Comparison of ENCODE assay signal across 21 cellular contexts in the genomic region with DNA sequence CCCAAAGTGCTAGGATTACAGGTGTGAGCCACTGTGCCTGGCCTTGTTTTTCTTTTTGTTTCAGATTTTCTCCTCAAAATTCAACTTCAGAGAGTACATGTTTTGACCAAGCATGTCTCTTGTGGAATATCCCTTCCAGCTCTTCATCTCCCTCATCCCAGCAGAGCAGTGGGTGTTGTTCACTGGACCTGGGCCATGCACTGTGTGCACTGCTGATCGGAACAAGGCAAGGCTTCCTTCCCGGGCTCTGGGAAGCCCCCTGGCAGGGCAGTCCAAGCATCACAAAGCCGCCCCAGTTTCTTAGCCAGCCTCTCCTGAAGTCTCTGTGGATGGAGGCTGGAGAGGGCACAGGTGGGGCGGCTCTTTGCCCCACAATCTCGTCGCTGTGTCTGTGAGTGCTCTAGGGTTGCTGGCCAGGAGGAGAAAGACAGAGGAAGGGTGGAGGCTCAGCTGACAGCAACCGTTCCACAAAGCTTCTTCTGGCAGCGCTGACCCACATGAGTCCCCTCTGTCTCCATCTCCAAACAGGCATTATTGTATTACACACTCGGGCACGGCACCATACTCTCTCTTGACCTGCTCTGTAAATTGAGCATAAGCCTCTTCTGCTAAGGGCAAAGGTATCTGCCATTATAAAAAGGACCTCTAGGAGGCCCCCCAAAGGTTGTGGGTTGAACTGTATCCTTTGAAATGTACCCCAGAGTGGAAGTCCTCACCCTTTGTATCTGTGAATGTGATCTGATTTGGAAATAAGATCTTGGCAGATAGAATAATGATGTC.
DNase-seq lines count a peak whose midpoint lies in the region; ATAC-seq, FAIRE-seq and TF ChIP-seq lines count a peak whose summit lies in the region.
"Had no signal": no experiment of that assay in that cellular context is flagged by ENCODE, and none has a peak within 500 bp of the region (broad histone marks: within the 10 kb centered on the region; RNA-seq: fewer than 3 reads in every experiment).

No MANE protein-coding gene starts in this region.

- H3K14ac ChIP-seq in H1 (ENCODE audit: insufficient read length), result no peak overlapping the region

- H3K9me3 Mint-ChIP-seq in activated CD4-positive, alpha-beta memory T cell treated with anti-CD3 and anti-CD28 coated beads, Interleukin-2, amount 10 ng/mL, durations not matched to agents 7 days and 5 days, result no peaks in the 10 kb centered on the region
- H3K9me3 Mint-ChIP-seq in stimulated activated memory B cell treated with anti-CD40 and anti-IgM and Interleukin-4, amounts not matched to agents 10 μg/mL and 1 μg/mL and 100 μg/mL, for 72 hours, result no peaks in the 10 kb centered on the region
- H3K9me3 Mint-ChIP-seq: activated naive CD4-positive, alpha-beta T cell treated with anti-CD3 and anti-CD28 coated beads, Interleukin-2, amount 50 U/mL, for 72 hours; natural killer cell treated with Interleukin-12 subunit alpha and Interleukin-12 subunit beta and Interleukin-15 and Interleukin-18, amount 100 ng/mL, for 72 hours had no signal

- no peaks in the 10 kb centered on the region for H3K36me3 Mint-ChIP-seq in activated CD4-positive, alpha-beta memory T cell treated with anti-CD3 and anti-CD28 coated beads, Interleukin-2, amount 10 ng/mL, durations not matched to agents 7 days and 5 days (ENCODE audit: low read depth)
- H3K36me3 Mint-ChIP-seq in stimulated activated memory B cell treated with anti-CD40 and anti-IgM and Interleukin-4, amounts not matched to agents 10 μg/mL and 1 μg/mL and 100 μg/mL, for 72 hours, result no peaks in the 10 kb centered on the region
- H3K36me3 Mint-ChIP-seq: activated naive CD4-positive, alpha-beta T cell treated with anti-CD3 and anti-CD28 coated beads, Interleukin-2, amount 50 U/mL, for 72 hours; CD4-positive, CD25-positive, alpha-beta regulatory T cell; natural killer cell treated with Interleukin-12 subunit alpha and Interleukin-12 subunit beta and Interleukin-15 and Interleukin-18, amount 100 ng/mL, for 72 hours had no signal

- H2BK5ac ChIP-seq in H1 (ENCODE audit: low read depth, low read length), result no peak overlapping the region

- H3K9me2 ChIP-seq in Loucy (replicated peaks; ENCODE audit: low read depth, low read length), result no peaks in the 10 kb centered on the region

- H3K79me1 ChIP-seq in H1 (ENCODE audit: low read depth, low read length), result no peaks in the 10 kb centered on the region

- H2BK120ac ChIP-seq in H1 (replicated peaks; ENCODE audit: low read depth, low read length), result no peak overlapping the region

- CTCF ChIA-PET in H1 (lab: Charles Lee; ENCODE audit: partially characterized antibody), result interaction anchor here (0.9 to 2.9 kb wide), 11 partner anchors 10 to 439 kb away, joined by 3 to 19 read pairs (median 4); no protein-coding TSS in a partner anchor
- CTCF ChIA-PET in activated CD4-positive, alpha-beta memory T cell treated with anti-CD3 and anti-CD28 coated beads, Interleukin-2, amount 10 ng/mL, durations not matched to agents 7 days and 5 days (lab: Charles Lee), result no interaction called here

- H3K4me2 ChIP-seq in Loucy (ENCODE audit: low read depth, low read length, poor library complexity, severe bottlenecking), result no peak overlapping the region
- no peak overlapping the region for H3K4me2 ChIP-seq in H1 (ENCODE audit: insufficient read depth in 1 of 2, low read depth in 2 of 2, low read length in 2 of 2)

- H4K91ac ChIP-seq in H1 (replicated peaks; ENCODE audit: insufficient read length, low read length), result no peak overlapping the region

- H3K23me2 ChIP-seq in H1 (ENCODE audit: low read depth, low read length), result no peaks in the 10 kb centered on the region

- H3K79me2 ChIP-seq in Loucy (ENCODE audit: insufficient read depth, low read length) (no peaks in the 10 kb centered on the region), H1 (ENCODE audit: control insufficient read depth in 1 of 2, insufficient read depth in 2 of 2, low read length in 2 of 2) (no peaks in the 10 kb centered on the region)

- H3K4ac ChIP-seq in H1 (replicated peaks; ENCODE audit: insufficient read length, low read depth, low read length), result no peak overlapping the region

- peak in 3 of 4 donors; percentile 55 to 58 (median 56) for ATAC-seq in heart left ventricle
- no peak for ATAC-seq in left cardiac atrium
- peak; percentile 57 to 61 for ATAC-seq in upper lobe of left lung (ENCODE audit: low FRiP score in 2 of 2)
- ATAC-seq in GM21367 (IDR thresholded peaks at IDR 0.05; ENCODE audit: unreplicated experiment), result no peak
- ATAC-seq in stimulated activated memory B cell treated with anti-CD40 and anti-IgM and Interleukin-4, amounts not matched to agents 10 μg/mL and 1 μg/mL and 100 μg/mL, for 72 hours, result no peak
- ATAC-seq: activated naive CD4-positive, alpha-beta T cell treated with anti-CD3 and anti-CD28 coated beads, Interleukin-2, amount 50 U/mL, for 72 hours; foreskin keratinocyte; natural killer cell treated with Interleukin-12 subunit alpha and Interleukin-12 subunit beta and Interleukin-15 and Interleukin-18, amount 100 ng/mL, for 72 hours had no signal

- TF ChIP-seq EP300 in H1 (IDR thresholded peaks at IDR 0.05; ENCODE audit: borderline replicate concordance in 1 of 2, low read depth in 2 of 2, low read length in 2 of 2) (no peak), upper lobe of left lung (IDR thresholded peaks at IDR 0.05) (no peak)

- no peak overlapping the region for H3K4me3 Mint-ChIP-seq in activated CD4-positive, alpha-beta memory T cell treated with anti-CD3 and anti-CD28 coated beads, Interleukin-2, amount 10 ng/mL, durations not matched to agents 7 days and 5 days
- no peak overlapping the region for H3K4me3 Mint-ChIP-seq in stimulated activated memory B cell treated with anti-CD40 and anti-IgM and Interleukin-4, amounts not matched to agents 10 μg/mL and 1 μg/mL and 100 μg/mL, for 72 hours
- H3K4me3 Mint-ChIP-seq: CD4-positive, CD25-positive, alpha-beta regulatory T cell; natural killer cell treated with Interleukin-12 subunit alpha and Interleukin-12 subunit beta and Interleukin-15 and Interleukin-18, amount 100 ng/mL, for 72 hours had no signal

- H3K18ac ChIP-seq in H1 (ENCODE audit: extremely low read depth, low read length), result no peak overlapping the region

- H3K4me1 ChIP-seq in heart left ventricle (peaks cover 0 to 4% (median 0%) of the 10 kb centered on the region in 12 donors), Loucy (ENCODE audit: insufficient read depth, low read length, poor library complexity, severe bottlenecking) (no peaks in the 10 kb centered on the region), H1 (replicated peaks in 1 of 4; ENCODE audit: control insufficient read depth in 3 of 4, insufficient read depth in 4 of 4, low read length in 3 of 4) (no peaks in the 10 kb centered on the region), upper lobe of left lung (no peaks in the 10 kb centered on the region)
- H3K4me1 ChIP-seq: foreskin keratinocyte, vagina had no signal

- 0 out of 2 replicates have a peak overlapping the region, but pooled peaks have one; percentile 3 for H2AK5ac ChIP-seq in H1 (ENCODE audit: low read depth, low read length)

- H4K5ac ChIP-seq in H1 (ENCODE audit: insufficient read length, low read depth, low read length), result no peak overlapping the region

- no peak overlapping the region for H3K27ac Mint-ChIP-seq in activated CD4-positive, alpha-beta memory T cell treated with anti-CD3 and anti-CD28 coated beads, Interleukin-2, amount 10 ng/mL, durations not matched to agents 7 days and 5 days
- H3K27ac Mint-ChIP-seq in stimulated activated memory B cell treated with anti-CD40 and anti-IgM and Interleukin-4, amounts not matched to agents 10 μg/mL and 1 μg/mL and 100 μg/mL, for 72 hours, result no peak overlapping the region
- H3K27ac Mint-ChIP-seq: activated naive CD4-positive, alpha-beta T cell treated with anti-CD3 and anti-CD28 coated beads, Interleukin-2, amount 50 U/mL, for 72 hours; CD4-positive, CD25-positive, alpha-beta regulatory T cell; natural killer cell treated with Interleukin-12 subunit alpha and Interleukin-12 subunit beta and Interleukin-15 and Interleukin-18, amount 100 ng/mL, for 72 hours had no signal

- H3K36me3 ChIP-seq in heart left ventricle, result peaks cover 0 to 4% (median 0%) of the 10 kb centered on the region in 9 donors
- no peaks in the 10 kb centered on the region for H3K36me3 ChIP-seq in Loucy (ENCODE audit: insufficient read depth, low read length)
- no peaks in the 10 kb centered on the region for H3K36me3 ChIP-seq in H1 (ENCODE audit: control insufficient read depth in 2 of 4, insufficient read depth in 4 of 4, low read length in 3 of 4)
- peaks cover 0 to 4% (median 0%) of the 10 kb centered on the region in 4 donors for H3K36me3 ChIP-seq in upper lobe of left lung
- H3K36me3 ChIP-seq: vagina had no signal

- DNase-seq in heart left ventricle (peak in 1 of 5 donors; percentile 29), left cardiac atrium (no peak), H1 (ENCODE audit: low read depth in 1 of 2, low spot score in 2 of 2) (peak in 1 of 2 experiments; percentile 49), upper lobe of left lung (no peak)
- no peak for DNase-seq in activated CD4-positive, alpha-beta memory T cell treated with anti-CD3 and anti-CD28 coated beads, Interleukin-2, amount 10 ng/mL, durations not matched to agents 7 days and 5 days
- DNase-seq: CD4-positive, CD25-positive, alpha-beta regulatory T cell; DMS53; foreskin keratinocyte; kidney glomerular epithelial cell; NCI-H1417; NCI-H524 treated with DMSO at 0.1 percent for 48 hours; T-helper 9 cell had no signal

- TF ChIP-seq CTCF in heart left ventricle (IDR thresholded peaks at IDR 0.05) (peak in 1 of 12 donors; percentile 10), Loucy (conservative IDR thresholded peaks at IDR 0.05; ENCODE audit: low read length) (peak; percentile 47; the same call in 1 of the 2 replicates), H1 (IDR thresholded peaks at IDR 0.05; ENCODE audit: control extremely low read depth in 1 of 3, insufficient read depth in 1 of 3, low read depth in 1 of 3, low read length in 3 of 3) (peak in 2 of 3 experiments; percentile 35 to 36; a peak in 2 of 4 replicates), upper lobe of left lung (IDR thresholded peaks at IDR 0.05) (no peak)

- H3K23ac ChIP-seq in H1 (ENCODE audit: insufficient read length), result no peak overlapping the region

- no peak overlapping the region for H2BK15ac ChIP-seq in H1 (ENCODE audit: low read length)

- no peaks in the 10 kb centered on the region for H3K9me3 ChIP-seq in heart left ventricle
- H3K9me3 ChIP-seq in Loucy (ENCODE audit: insufficient read depth, low read depth, low read length), result no peaks in the 10 kb centered on the region
- no peaks in the 10 kb centered on the region for H3K9me3 ChIP-seq in H1 (ENCODE audit: insufficient read depth in 2 of 2, low read depth in 1 of 2, low read length in 1 of 2)
- no peaks in the 10 kb centered on the region for H3K9me3 ChIP-seq in upper lobe of left lung
- H3K9me3 ChIP-seq: vagina had no signal

- no peak overlapping the region for H3K9ac ChIP-seq in Loucy (ENCODE audit: low read depth, low read length, poor library complexity, severe bottlenecking)
- H3K9ac ChIP-seq in H1 (replicated peaks in 1 of 4; ENCODE audit: extremely low read depth in 1 of 4, low read depth in 3 of 4, low read length in 3 of 4), result no peak overlapping the region

- POLR2A ChIA-PET in H1 (lab: Charles Lee; ENCODE audit: partially characterized antibody), result interaction anchor here (0.5 to 0.6 kb wide), 2 partner anchors 10 to 13 kb away, joined by 3 read pairs; no protein-coding TSS in a partner anchor
- POLR2A ChIA-PET in activated CD4-positive, alpha-beta memory T cell treated with anti-CD3 and anti-CD28 coated beads, Interleukin-2, amount 10 ng/mL, durations not matched to agents 7 days and 5 days (lab: Charles Lee), result no interaction called here

- H3K4me3 ChIP-seq in heart left ventricle (no peak overlapping the region), Loucy (ENCODE audit: low read length, poor library complexity, severe bottlenecking) (no peak overlapping the region), H1 (ENCODE audit: extremely low read depth in 1 of 4, insufficient read depth in 2 of 4, low read depth in 3 of 4, low read length in 4 of 4) (no peak overlapping the region), upper lobe of left lung (no peak overlapping the region)
- H3K4me3 ChIP-seq: skin epidermis, vagina had no signal

- no peak overlapping the region for H4K8ac ChIP-seq in H1 (ENCODE audit: extremely low read depth, insufficient read depth, low read length)

- H4K20me1 ChIP-seq in Loucy (ENCODE audit: insufficient read depth, low read length, poor library complexity, severe bottlenecking) (no peaks in the 10 kb centered on the region), H1 (replicated peaks in 1 of 2; ENCODE audit: control insufficient read depth in 1 of 2, insufficient read depth in 2 of 2, low read length in 2 of 2) (no peaks in the 10 kb centered on the region)

- no peaks in the 10 kb centered on the region for H3F3A ChIP-seq in Loucy (ENCODE audit: low read depth)

- intact Hi-C loops in heart left ventricle (cut with DNase I), result no loop called here
- intact Hi-C loops in left cardiac atrium (cut with DNase I), result no loop called here

- H2AFZ ChIP-seq in Loucy (ENCODE audit: low read length) (no peak overlapping the region), H1 (ENCODE audit: low read length) (peak overlapping the region; percentile 77; the same call in 1 of the 2 replicates)

- H3K27me3 Mint-ChIP-seq in activated CD4-positive, alpha-beta memory T cell treated with anti-CD3 and anti-CD28 coated beads, Interleukin-2, amount 10 ng/mL, durations not matched to agents 7 days and 5 days, result no peaks in the 10 kb centered on the region
- peaks cover 3% of the 10 kb centered on the region for H3K27me3 Mint-ChIP-seq in stimulated activated memory B cell treated with anti-CD40 and anti-IgM and Interleukin-4, amounts not matched to agents 10 μg/mL and 1 μg/mL and 100 μg/mL, for 72 hours
- H3K27me3 Mint-ChIP-seq: CD4-positive, CD25-positive, alpha-beta regulatory T cell; natural killer cell treated with Interleukin-12 subunit alpha and Interleukin-12 subunit beta and Interleukin-15 and Interleukin-18, amount 100 ng/mL, for 72 hours had no signal

- TF ChIP-seq POLR2A in heart left ventricle (IDR thresholded peaks at IDR 0.05) (no peak), H1 (IDR thresholded peaks at IDR 0.05; ENCODE audit: control extremely low read depth in 1 of 2, low read depth in 2 of 2, low read length in 2 of 2) (no peak), upper lobe of left lung (IDR thresholded peaks at IDR 0.05) (no peak)

- WGBS in heart left ventricle, 4 donors, result 62 to 75% (median 66%) methylated on average over 10 of the region's 10 CpGs
- WGBS in H1 (ENCODE audit: extremely low coverage in 1 of 2, insufficient coverage in 1 of 2, insufficient read length in 1 of 2, insufficient replicate concordance in 2 of 2, low coverage in 1 of 2, low lambda C conversion rate in 2 of 2, missing lambda C conversion rate in 1 of 2), 2 experiments, result 82% methylated on average over 10 of the region's 10 CpGs; no CpG with 5 or more reads in 1 of the 2 experiments
- 84 to 86% methylated on average over 10 of the region's 10 CpGs for WGBS in upper lobe of left lung, 2 donors

- H3K27ac ChIP-seq in heart left ventricle (no peak overlapping the region), H1 (ENCODE audit: low read depth, low read length) (no peak overlapping the region), upper lobe of left lung (no peak overlapping the region)
- H3K27ac ChIP-seq: foreskin keratinocyte, skin epidermis, vagina had no signal

- H3K4me1 Mint-ChIP-seq in activated CD4-positive, alpha-beta memory T cell treated with anti-CD3 and anti-CD28 coated beads, Interleukin-2, amount 10 ng/mL, durations not matched to agents 7 days and 5 days, result no peaks in the 10 kb centered on the region
- peaks cover 6% of the 10 kb centered on the region for H3K4me1 Mint-ChIP-seq in stimulated activated memory B cell treated with anti-CD40 and anti-IgM and Interleukin-4, amounts not matched to agents 10 μg/mL and 1 μg/mL and 100 μg/mL, for 72 hours
- H3K4me1 Mint-ChIP-seq: CD4-positive, CD25-positive, alpha-beta regulatory T cell had no signal

- peak; percentile 22 to 55; a peak in 3 of 4 replicates for TF ChIP-seq RAD21 in H1 (IDR thresholded peaks at IDR 0.05 in 1 of 2, conservative IDR thresholded peaks at IDR 0.05 in 1 of 2; ENCODE audit: low read depth in 2 of 2, low read length in 2 of 2)

- H3K27me3 ChIP-seq in heart left ventricle (no peaks in the 10 kb centered on the region), Loucy (ENCODE audit: insufficient read depth, low read length, poor library complexity, severe bottlenecking) (no peaks in the 10 kb centered on the region), H1 (replicated peaks in 1 of 4; ENCODE audit: control insufficient read depth in 3 of 4, extremely low read depth in 1 of 4, insufficient read depth in 3 of 4, low read length in 3 of 4) (no peaks in the 10 kb centered on the region), upper lobe of left lung (no peaks in the 10 kb centered on the region)
- H3K27me3 ChIP-seq: foreskin keratinocyte, vagina had no signal

- peak; percentile 68 for FAIRE-seq in H1 (lab: Jason Lieb, UNC)
- FAIRE-seq: endothelial cell of umbilical vein, GM18507 had no signal

- no peak overlapping the region for H2BK12ac ChIP-seq in H1 (ENCODE audit: low read depth, low read length)

- no peak overlapping the region for H3K56ac ChIP-seq in H1 (replicated peaks; ENCODE audit: insufficient read length, low read depth, low read length)

- no peak overlapping the region for H2BK20ac ChIP-seq in H1 (ENCODE audit: low read length)

Comparison
In these comparisons a context has a peak if more than half of its experiments do, and no peak if none do; other contexts are left out.
1. ATAC-seq: peak in heart left ventricle (3 of 4) and upper lobe of left lung (2 of 2); none in left cardiac atrium (0 of 2), GM21367 (single experiment) and stimulated activated memory B cell treated with anti-CD40 and anti-IgM and Interleukin-4, amounts not matched to agents 10 μg/mL and 1 μg/mL and 100 μg/mL, for 72 hours (single experiment).
2. CTCF ChIP-seq: peak in Loucy (single experiment) and H1 (2 of 3); none in upper lobe of left lung (0 of 6).